In genomic region chr11:124070906-124071621, GRCh38 we compare ENCODE assay signal across 9 cellular contexts. TPM values are rescaled to one million over a fixed set of nuclear protein-coding genes. Genes with fewer than 3 reads are reported as not detected.
DNase-seq lines count a peak whose midpoint lies in the region; ATAC-seq and TF ChIP-seq lines count a peak whose summit lies in the region.
"Had no signal": no experiment of that assay in that cellular context is flagged by ENCODE, and none has a peak within 500 bp of the region (broad histone marks: within the 10 kb centered on the region; RNA-seq: fewer than 3 reads in every experiment).

No MANE protein-coding gene starts in this region.

- no peaks in the 10 kb centered on the region for H3K9me3 ChIP-seq in Karpas-422 (ENCODE audit: low read length)
- H3K9me3 ChIP-seq in left ventricle myocardium inferior (replicated peaks) = no peaks in the 10 kb centered on the region
- H3K9me3 ChIP-seq in gastrocnemius medialis = no peaks in the 10 kb centered on the region

- POLR2A ChIA-PET in activated naive CD8-positive, alpha-beta T cell treated with anti-CD3 and anti-CD28 coated beads, Interleukin-2, amount 10 ng/mL, durations not matched to agents 7 days and 5 days (lab: Charles Lee) = no interaction called here

- peak; percentile 83 for TF ChIP-seq CTCF in left ventricle myocardium inferior (IDR thresholded peaks at IDR 0.05; ENCODE audit: borderline replicate concordance)
- peak in 3 of 5 experiments; percentile 42 to 75 (median 66) for TF ChIP-seq CTCF in gastrocnemius medialis (IDR thresholded peaks at IDR 0.05 in 4 of 5, conservative IDR thresholded peaks at IDR 0.05 in 1 of 5)

- peaks cover 30% of the 10 kb centered on the region for H3K27me3 Mint-ChIP-seq in activated naive CD8-positive, alpha-beta T cell treated with anti-CD3 and anti-CD28 coated beads, Interleukin-2, amount 10 ng/mL, durations not matched to agents 7 days and 5 days

- H3K36me3 Mint-ChIP-seq in activated naive CD8-positive, alpha-beta T cell treated with anti-CD3 and anti-CD28 coated beads, Interleukin-2, amount 10 ng/mL, durations not matched to agents 7 days and 5 days = no peaks in the 10 kb centered on the region

- DNase-seq in GF-D8 (lab: John Stamatoyannopoulos, UW) = peak; percentile 75
- peak; percentile 74 for DNase-seq in Karpas-422
- DNase-seq in SKM-1 (lab: John Stamatoyannopoulos, UW; ENCODE audit: unreplicated experiment) = peak; percentile 73
- DNase-seq in activated naive CD8-positive, alpha-beta T cell treated with anti-CD3 and anti-CD28 coated beads, Interleukin-2, amount 10 ng/mL, durations not matched to agents 7 days and 5 days = peak; percentile 73
- peak; percentile 32 for DNase-seq in left ventricle myocardium inferior
- DNase-seq in gastrocnemius medialis = peak; percentile 24
- no peak for DNase-seq in NCI-H226

- H3K27ac ChIP-seq in Karpas-422 (ENCODE audit: low read length) (no peak overlapping the region), left ventricle myocardium inferior (replicated peaks) (no peak overlapping the region), gastrocnemius medialis (no peak overlapping the region)

- no peaks in the 10 kb centered on the region for H3K9me2 ChIP-seq in Karpas-422 (replicated peaks; ENCODE audit: insufficient read depth, low read length)

- no peak overlapping the region for H3K9ac ChIP-seq in Karpas-422 (ENCODE audit: low read length)

- H3K36me3 ChIP-seq in Karpas-422 (ENCODE audit: insufficient read depth, low read length) (no peaks in the 10 kb centered on the region), left ventricle myocardium inferior (no peaks in the 10 kb centered on the region), gastrocnemius medialis (no peaks in the 10 kb centered on the region)

- H3K27ac Mint-ChIP-seq in activated naive CD8-positive, alpha-beta T cell treated with anti-CD3 and anti-CD28 coated beads, Interleukin-2, amount 10 ng/mL, durations not matched to agents 7 days and 5 days = no peak overlapping the region

- H2AFZ ChIP-seq in Karpas-422 (ENCODE audit: low read length) = no peak overlapping the region

- intact Hi-C loops in left ventricle myocardium inferior (cut with micrococcal nuclease) (loop anchor here (5.0 kb wide), 1 partner anchor 516 kb away; no protein-coding TSS in a partner anchor), gastrocnemius medialis (cut with DNase I; ENCODE audit: low total_unique reads) (loop anchor here (5.0 kb wide), 1 partner anchor 121 kb away; no protein-coding TSS in a partner anchor)

- peaks cover 10% of the 10 kb centered on the region for H3K4me1 Mint-ChIP-seq in activated naive CD8-positive, alpha-beta T cell treated with anti-CD3 and anti-CD28 coated beads, Interleukin-2, amount 10 ng/mL, durations not matched to agents 7 days and 5 days

- H3K4me3 Mint-ChIP-seq in activated naive CD8-positive, alpha-beta T cell treated with anti-CD3 and anti-CD28 coated beads, Interleukin-2, amount 10 ng/mL, durations not matched to agents 7 days and 5 days = no peak overlapping the region

- H4K20me1 ChIP-seq in Karpas-422 (ENCODE audit: insufficient read depth, low read depth, low read length) = no peaks in the 10 kb centered on the region

- no peaks in the 10 kb centered on the region for H3K79me2 ChIP-seq in Karpas-422 (ENCODE audit: low read length)

- ATAC-seq in GM21825 (IDR thresholded peaks at IDR 0.05; ENCODE audit: unreplicated experiment) = peak; percentile 86
- ATAC-seq in activated naive CD8-positive, alpha-beta T cell treated with anti-CD3 and anti-CD28 coated beads, Interleukin-2, amount 10 ng/mL, durations not matched to agents 7 days and 5 days (ENCODE audit: low read depth) = no peak
- ATAC-seq in gastrocnemius medialis = peak in 1 of 2 donors; percentile 64

- H3K9me3 Mint-ChIP-seq in activated naive CD8-positive, alpha-beta T cell treated with anti-CD3 and anti-CD28 coated beads, Interleukin-2, amount 10 ng/mL, durations not matched to agents 7 days and 5 days = no peaks in the 10 kb centered on the region

- peaks cover 8% of the 10 kb centered on the region for H3K4me1 ChIP-seq in Karpas-422 (ENCODE audit: low read length)
- H3K4me1 ChIP-seq in left ventricle myocardium inferior = peaks cover 4% of the 10 kb centered on the region
- H3K4me1 ChIP-seq in gastrocnemius medialis = no peaks in the 10 kb centered on the region

- TF ChIP-seq POLR2A in gastrocnemius medialis (IDR thresholded peaks at IDR 0.05) = no peak

- in situ Hi-C loops in gastrocnemius medialis (cut with MboI; ENCODE audit: low sequenced_read_pairs in 4 of 4) = loop anchor here in 3 of 4 donors (5.0 to 25.0 kb wide), 2 partner anchors 126 to 516 kb away; no protein-coding TSS in a partner anchor

- no peak overlapping the region for H3K4me3 ChIP-seq in Karpas-422 (ENCODE audit: low read length)
- H3K4me3 ChIP-seq in left ventricle myocardium inferior = no peak overlapping the region
- no peak overlapping the region for H3K4me3 ChIP-seq in gastrocnemius medialis

- H3K27me3 ChIP-seq in Karpas-422 (ENCODE audit: low read length) (no peaks in the 10 kb centered on the region), left ventricle myocardium inferior (ENCODE audit: low read depth) (peaks cover 95% of the 10 kb centered on the region), gastrocnemius medialis (peaks cover 0 to 7% (median 4%) of the 10 kb centered on the region in 3 donors)

- H3K4me2 ChIP-seq in Karpas-422 (ENCODE audit: low read depth, low read length, poor library complexity, severe bottlenecking) = peak overlapping the region; percentile 44

RNA-seq across cellular contexts. Expression of gene OR10G7, which starts 29.9 kb away (rescaled TPM):
- not detected in 2 replicates for total RNA-seq in Karpas-422 (2014; rRNA removed; shearing (Covaris generic); ENCODE audit: low replicate concordance)
- not detected for total RNA-seq in activated naive CD8-positive, alpha-beta T cell treated with anti-CD3 and anti-CD28 coated beads, Interleukin-2, amount 10 ng/mL, durations not matched to agents 7 days and 5 days
- not detected for total RNA-seq in left ventricle myocardium inferior
- total RNA-seq in gastrocnemius medialis = not detected
- total RNA-seq: urinary bladder had no signal

RNA-seq across cellular contexts. Expression of gene VWA5A, which starts 44.2 kb away (rescaled TPM):
- total RNA-seq in Karpas-422 (2014; rRNA removed; shearing (Covaris generic); ENCODE audit: low replicate concordance) = not detected in 2 replicates
- total RNA-seq in activated naive CD8-positive, alpha-beta T cell treated with anti-CD3 and anti-CD28 coated beads, Interleukin-2, amount 10 ng/mL, durations not matched to agents 7 days and 5 days = 1 to 10 TPM; 6.9 to 7.7 TPM
- 4.6 TPM for total RNA-seq in left ventricle myocardium inferior
- 1 to 10 TPM; 1.6 to 2.5 (median 2.1) TPM for total RNA-seq in gastrocnemius medialis

RNA-seq across cellular contexts. Expression of gene OR10G8, which starts 44.5 kb away (rescaled TPM):
- total RNA-seq in Karpas-422 (2014; rRNA removed; shearing (Covaris generic); ENCODE audit: low replicate concordance) = not detected in 2 replicates
- not detected for total RNA-seq in activated naive CD8-positive, alpha-beta T cell treated with anti-CD3 and anti-CD28 coated beads, Interleukin-2, amount 10 ng/mL, durations not matched to agents 7 days and 5 days
- not detected for total RNA-seq in left ventricle myocardium inferior
- not detected for total RNA-seq in gastrocnemius medialis
- total RNA-seq: urinary bladder had no signal

RNA-seq across cellular contexts. Expression of gene OR10G9, which starts 48.3 kb away (rescaled TPM):
- total RNA-seq in Karpas-422 (2014; rRNA removed; shearing (Covaris generic); ENCODE audit: low replicate concordance) = not detected in 2 replicates
- total RNA-seq in activated naive CD8-positive, alpha-beta T cell treated with anti-CD3 and anti-CD28 coated beads, Interleukin-2, amount 10 ng/mL, durations not matched to agents 7 days and 5 days = not detected
- total RNA-seq in left ventricle myocardium inferior = not detected
- not detected for total RNA-seq in gastrocnemius medialis
- total RNA-seq: urinary bladder had no signal

RNA-seq across cellular contexts. Expression of gene OR10G4, which starts 58.3 kb away (rescaled TPM):
- total RNA-seq in Karpas-422 (2014; rRNA removed; shearing (Covaris generic); ENCODE audit: low replicate concordance) = not detected in 2 replicates
- total RNA-seq in activated naive CD8-positive, alpha-beta T cell treated with anti-CD3 and anti-CD28 coated beads, Interleukin-2, amount 10 ng/mL, durations not matched to agents 7 days and 5 days = not detected
- not detected for total RNA-seq in left ventricle myocardium inferior
- not detected for total RNA-seq in gastrocnemius medialis
- total RNA-seq: urinary bladder had no signal
